10 cellular contexts compared by ENCODE assay signal in genomic region chr3:14146381-14147062, GRCh38. TPM values are rescaled to one million over a fixed set of nuclear protein-coding genes. Genes with fewer than 3 reads are reported as not detected.
DNase-seq lines count a peak whose midpoint lies in the region; ATAC-seq and TF ChIP-seq lines count a peak whose summit lies in the region.
"Had no signal": no experiment of that assay in that cellular context is flagged by ENCODE, and none has a peak within 500 bp of the region (broad histone marks: within the 10 kb centered on the region; RNA-seq: fewer than 3 reads in every experiment).

No MANE protein-coding gene starts in this region.

- H3K9me3 Mint-ChIP-seq in activated CD8-positive, alpha-beta memory T cell treated with anti-CD3 and anti-CD28 coated beads, Interleukin-2, amount 10 ng/mL, durations not matched to agents 7 days and 5 days (ENCODE audit: low read depth) = no peaks in the 10 kb centered on the region
- H3K9me3 Mint-ChIP-seq in memory B cell = no peaks in the 10 kb centered on the region

- H3K9me3 ChIP-seq in adrenal gland (replicated peaks in 1 of 3) = no peaks in the 10 kb centered on the region
- no peaks in the 10 kb centered on the region for H3K9me3 ChIP-seq in thoracic aorta
- H3K9me3 ChIP-seq: pancreas had no signal

- H3K27me3 ChIP-seq in adrenal gland = no peaks in the 10 kb centered on the region
- H3K27me3 ChIP-seq in thoracic aorta (replicated peaks; ENCODE audit: insufficient read depth) = no peaks in the 10 kb centered on the region
- H3K27me3 ChIP-seq: pancreas had no signal

- no peak overlapping the region for H3K4me3 Mint-ChIP-seq in activated CD8-positive, alpha-beta memory T cell treated with anti-CD3 and anti-CD28 coated beads, Interleukin-2, amount 10 ng/mL, durations not matched to agents 7 days and 5 days
- H3K4me3 Mint-ChIP-seq in memory B cell = no peak overlapping the region

- H3K36me3 Mint-ChIP-seq in activated CD8-positive, alpha-beta memory T cell treated with anti-CD3 and anti-CD28 coated beads, Interleukin-2, amount 10 ng/mL, durations not matched to agents 7 days and 5 days = peaks cover 5% of the 10 kb centered on the region
- peaks cover 25% of the 10 kb centered on the region for H3K36me3 Mint-ChIP-seq in memory B cell

- peaks cover 30 to 42% of the 10 kb centered on the region in 2 donors for H3K4me1 ChIP-seq in adrenal gland (replicated peaks in 1 of 2)
- peaks cover 48 to 64% of the 10 kb centered on the region in 2 donors for H3K4me1 ChIP-seq in thoracic aorta (ENCODE audit: control insufficient read depth in 1 of 2, low read depth in 2 of 2)

- intact Hi-C loops in adrenal gland (cut with DNase I) = no loop called here

- 90 to 92% (median 92%) methylated on average over 8 to 10 of the region's 10 CpGs for WGBS in adrenal gland, 4 donors

- no peak overlapping the region for H3K4me3 ChIP-seq in adrenal gland
- no peak overlapping the region for H3K4me3 ChIP-seq in thoracic aorta
- H3K4me3 ChIP-seq: pancreas had no signal

- H3K27ac ChIP-seq in adrenal gland (peak overlapping the region in 3 of 5 donors; percentile 17 to 33 (median 20)), thoracic aorta (peak overlapping the region; percentile 94 to 98)

- H3K4me1 Mint-ChIP-seq in activated CD8-positive, alpha-beta memory T cell treated with anti-CD3 and anti-CD28 coated beads, Interleukin-2, amount 10 ng/mL, durations not matched to agents 7 days and 5 days = peaks cover 31% of the 10 kb centered on the region
- peaks cover 14% of the 10 kb centered on the region for H3K4me1 Mint-ChIP-seq in memory B cell

- TF ChIP-seq POLR2A in adrenal gland (IDR thresholded peaks at IDR 0.05) = no peak

- peak overlapping the region; percentile 66 for H3K27ac Mint-ChIP-seq in activated CD8-positive, alpha-beta memory T cell treated with anti-CD3 and anti-CD28 coated beads, Interleukin-2, amount 10 ng/mL, durations not matched to agents 7 days and 5 days
- peak overlapping the region; percentile 98 for H3K27ac Mint-ChIP-seq in memory B cell

- ATAC-seq in activated CD8-positive, alpha-beta memory T cell treated with anti-CD3 and anti-CD28 coated beads, Interleukin-2, amount 10 ng/mL, durations not matched to agents 7 days and 5 days = no peak
- ATAC-seq in memory B cell (ENCODE audit: low read depth) = no peak
- no peak for ATAC-seq in thoracic aorta (ENCODE audit: insufficient number of reproducible peaks, low FRiP score, low read depth)
- ATAC-seq: pancreas had no signal

- DNase-seq in activated CD8-positive, alpha-beta memory T cell treated with anti-CD3 and anti-CD28 coated beads, Interleukin-2, amount 10 ng/mL, durations not matched to agents 7 days and 5 days = peak; percentile 38
- no peak for DNase-seq in activated CD8-positive, alpha-beta memory T cell treated with anti-CD3 and anti-CD28 coated beads, Interleukin-2, amount 50 U/mL, for 48 hours
- DNase-seq in adrenal gland (no peak), memory B cell (ENCODE audit: low spot score in 2 of 2) (no peak), thoracic aorta (ENCODE audit: low spot score) (no peak), NCI-H1930 (lab: John Stamatoyannopoulos, UW) (no peak), NCI-H128 (lab: John Stamatoyannopoulos, UW; ENCODE audit: unreplicated experiment) (no peak), SKM-1 (lab: John Stamatoyannopoulos, UW; ENCODE audit: unreplicated experiment) (no peak)
- DNase-seq: activated naive CD4-positive, alpha-beta T cell treated with Interleukin-2 at 50 U/mL for 16 hours had no signal

- H3K36me3 ChIP-seq in adrenal gland (replicated peaks in 1 of 2) (peaks cover 0 to 39% of the 10 kb centered on the region in 2 donors), thoracic aorta (peaks cover 19% of the 10 kb centered on the region)

- TF ChIP-seq CTCF in adrenal gland (IDR thresholded peaks at IDR 0.05) = no peak
- no peak for TF ChIP-seq CTCF in thoracic aorta (IDR thresholded peaks at IDR 0.05)

- no peaks in the 10 kb centered on the region for H3K27me3 Mint-ChIP-seq in activated CD8-positive, alpha-beta memory T cell treated with anti-CD3 and anti-CD28 coated beads, Interleukin-2, amount 10 ng/mL, durations not matched to agents 7 days and 5 days
- H3K27me3 Mint-ChIP-seq in memory B cell = no peaks in the 10 kb centered on the region

- CTCF ChIA-PET in activated CD8-positive, alpha-beta memory T cell treated with anti-CD3 and anti-CD28 coated beads, Interleukin-2, amount 10 ng/mL, durations not matched to agents 7 days and 5 days (lab: Charles Lee) = no interaction called here

RNA-seq across cellular contexts. Expression of gene TMEM43, which starts 21.7 kb away (rescaled TPM):
- 10 to 100 TPM; 27.6 to 31.8 TPM for total RNA-seq in activated CD8-positive, alpha-beta memory T cell treated with anti-CD3 and anti-CD28 coated beads, Interleukin-2, amount 10 ng/mL, durations not matched to agents 7 days and 5 days
- total RNA-seq in adrenal gland (10 to 100 TPM; 52.4 to 79.1 (median 59.1) TPM), thoracic aorta (100 to 1,000 TPM; 161 to 195 TPM)
- 10 to 100 TPM; 40.0 to 50.4 (median 41.5) TPM for polyA plus RNA-seq in adrenal gland

RNA-seq across cellular contexts. Expression of gene CHCHD4, which starts 21.9 kb away (rescaled TPM):
- 10 to 100 TPM; 15.2 to 19.7 TPM for total RNA-seq in activated CD8-positive, alpha-beta memory T cell treated with anti-CD3 and anti-CD28 coated beads, Interleukin-2, amount 10 ng/mL, durations not matched to agents 7 days and 5 days
- 10 to 100 TPM; 10.2 to 25.2 (median 17.6) TPM for total RNA-seq in adrenal gland
- polyA plus RNA-seq in adrenal gland = 10 to 100 TPM; 10.1 to 39.0 (median 11.7) TPM
- 1 to 10 TPM; 6.6 to 7.5 TPM for total RNA-seq in thoracic aorta

RNA-seq across cellular contexts. Expression of gene XPC, which starts 31.9 kb away (rescaled TPM):
- total RNA-seq in activated CD8-positive, alpha-beta memory T cell treated with anti-CD3 and anti-CD28 coated beads, Interleukin-2, amount 10 ng/mL, durations not matched to agents 7 days and 5 days = 10 to 100 TPM; 36.0 to 39.5 TPM
- total RNA-seq in adrenal gland (10 to 100 TPM; 15.6 to 66.5 (median 34.7) TPM), thoracic aorta (10 to 100 TPM; 49.2 to 57.1 TPM)
- polyA plus RNA-seq in adrenal gland = 10 to 100 TPM; 20.4 to 30.7 (median 21.2) TPM

RNA-seq across cellular contexts. Expression of gene LSM3, which starts 32.1 kb away (rescaled TPM):
- 10 to 100 TPM; 16.5 to 18.9 TPM for total RNA-seq in activated CD8-positive, alpha-beta memory T cell treated with anti-CD3 and anti-CD28 coated beads, Interleukin-2, amount 10 ng/mL, durations not matched to agents 7 days and 5 days
- total RNA-seq in adrenal gland = 10 to 100 TPM in 3 of 8 donors, 1 to 10 TPM in 5; 5.8 to 13.8 (median 9.5) TPM
- polyA plus RNA-seq in adrenal gland = 10 to 100 TPM in 1 of 3 donors, 1 to 10 TPM in 2; 4.1 to 25.8 (median 6.1) TPM
- 1 to 10 TPM; 4.9 TPM for total RNA-seq in thoracic aorta
